In genomic region chr2:221388891-221389290, GRCh38 we compare ENCODE assay signal across 22 cellular contexts.
DNase-seq lines count a peak whose midpoint lies in the region; ATAC-seq and TF ChIP-seq lines count a peak whose summit lies in the region.
"Had no signal": no experiment of that assay in that cellular context is flagged by ENCODE, and none has a peak within 500 bp of the region (broad histone marks: within the 10 kb centered on the region; RNA-seq: fewer than 3 reads in every experiment).

No MANE protein-coding gene starts in this region.

- peaks cover 46% of the 10 kb centered on the region for H3K4me1 Mint-ChIP-seq in endodermal cell
- H3K4me1 Mint-ChIP-seq: CD8-positive, alpha-beta memory T cell had no signal

- intact Hi-C loops in body of pancreas (cut with DNase I), result no loop called here

- no peak overlapping the region for H3K27ac Mint-ChIP-seq in endodermal cell

- TF ChIP-seq CTCF in endodermal cell (conservative IDR thresholded peaks at IDR 0.05) (peak; percentile 11), body of pancreas (IDR thresholded peaks at IDR 0.05) (no peak)

- H3K27me3 Mint-ChIP-seq in endodermal cell (ENCODE audit: insufficient read depth), result no peaks in the 10 kb centered on the region

- WGBS in endodermal cell (ENCODE audit: insufficient coverage in 1 of 2, insufficient read length in 1 of 2), 2 experiments, result 77 to 80% methylated on average over 6 to 7 of the region's 7 CpGs
- WGBS in body of pancreas, 2 donors, result 62 to 69% methylated on average over 7 of the region's 7 CpGs

- H3K27ac ChIP-seq in endodermal cell (ENCODE audit: low read depth, low read length) (no peak overlapping the region), body of pancreas (no peak overlapping the region)
- H3K27ac ChIP-seq: C4-2B, SJSA1 had no signal

- H3K4me1 ChIP-seq in endodermal cell (ENCODE audit: control insufficient read depth, insufficient read depth, low read length) (peaks cover 16% of the 10 kb centered on the region), body of pancreas (no peaks in the 10 kb centered on the region)
- H3K4me1 ChIP-seq: SJSA1 had no signal

- H3K27me3 ChIP-seq in endodermal cell (ENCODE audit: control insufficient read depth, insufficient read depth, low read length, poor library complexity, severe bottlenecking) (no peaks in the 10 kb centered on the region), body of pancreas (no peaks in the 10 kb centered on the region)
- H3K27me3 ChIP-seq: MG63, SJSA1 had no signal

- ATAC-seq in body of pancreas, result no peak
- ATAC-seq: Right ventricle myocardium inferior had no signal

- H3K9ac ChIP-seq in endodermal cell (ENCODE audit: extremely low read depth, low read length, poor library complexity, severe bottlenecking), result no peak overlapping the region

- no peaks in the 10 kb centered on the region for H3K36me3 Mint-ChIP-seq in endodermal cell (ENCODE audit: low read depth)
- H3K36me3 Mint-ChIP-seq: CD8-positive, alpha-beta memory T cell had no signal

- H3K9me3 ChIP-seq in endodermal cell (ENCODE audit: control insufficient read depth, low read length), result no peaks in the 10 kb centered on the region
- H3K9me3 ChIP-seq in body of pancreas, result no peaks in the 10 kb centered on the region
- H3K9me3 ChIP-seq: MG63, SJSA1 had no signal

- DNase-seq in D341Med (ENCODE audit: low spot score) (peak; percentile 48), NCI-H1694 (lab: John Stamatoyannopoulos, UW) (peak; percentile 90), NCI-H69 (lab: John Stamatoyannopoulos, UW) (peak; percentile 72), endodermal cell (no peak), RPMI8226 (no peak), body of pancreas (no peak), AG08396 (ENCODE audit: low spot score) (no peak)
- DNase-seq: Calu3; CD8-positive, alpha-beta memory T cell; DMS79 treated with DMSO at 0.1 percent for 48 hours; H7; Kasumi-1; MG63; NCI-H1048; NCI-H1436 treated with DMSO at 0.1 percent for 48 hours; NCI-H2029 treated with DMSO at 0.1 percent for 48 hours; NCI-H774; OCI-M1; T-helper 1 cell had no signal

- no peaks in the 10 kb centered on the region for H3K36me3 ChIP-seq in endodermal cell (ENCODE audit: control insufficient read depth, insufficient read depth, low read length)
- no peaks in the 10 kb centered on the region for H3K36me3 ChIP-seq in body of pancreas (replicated peaks in 1 of 2; ENCODE audit: insufficient read depth in 1 of 2, low read depth in 2 of 2)
- H3K36me3 ChIP-seq: MG63, SJSA1 had no signal

- H3K4me3 ChIP-seq in endodermal cell (ENCODE audit: low read length) (peak overlapping the region; percentile 16), body of pancreas (no peak overlapping the region)
- H3K4me3 ChIP-seq: MG63, SJSA1 had no signal

- no peak for TF ChIP-seq POLR2A in body of pancreas (IDR thresholded peaks at IDR 0.05)

- H3K4me3 Mint-ChIP-seq in endodermal cell, result no peak overlapping the region
- H3K4me3 Mint-ChIP-seq: CD8-positive, alpha-beta memory T cell had no signal

- no peaks in the 10 kb centered on the region for H3K9me3 Mint-ChIP-seq in endodermal cell
- H3K9me3 Mint-ChIP-seq: CD8-positive, alpha-beta memory T cell had no signal

Comparison
In these comparisons a context has a peak if more than half of its experiments do, and no peak if none do; other contexts are left out.
1. DNase-seq: peak in D341Med (single experiment), NCI-H1694 (single experiment) and NCI-H69 (single experiment); none in endodermal cell (single experiment), RPMI8226 (single experiment), body of pancreas (0 of 4) and AG08396 (single experiment).